In genomic region chr12:121239335-121239678, GRCh38 we compare ENCODE assay signal across 9 cellular contexts. TPM values are rescaled to one million over a fixed set of nuclear protein-coding genes. Genes with fewer than 3 reads are reported as not detected.
DNase-seq lines count a peak whose midpoint lies in the region; ATAC-seq and TF ChIP-seq lines count a peak whose summit lies in the region.
"Had no signal": no experiment of that assay in that cellular context is flagged by ENCODE, and none has a peak within 500 bp of the region (broad histone marks: within the 10 kb centered on the region; RNA-seq: fewer than 3 reads in every experiment).

No MANE protein-coding gene starts in this region.

- H3K4me3 ChIP-seq in upper lobe of left lung: no peak overlapping the region

- ATAC-seq in activated naive CD4-positive, alpha-beta T cell treated with anti-CD3 and anti-CD28 coated beads, Interleukin-2, amount 50 U/mL, for 72 hours: no peak
- no peak for ATAC-seq in T-cell (replicated peaks in 1 of 4)
- ATAC-seq in upper lobe of left lung (ENCODE audit: low FRiP score in 2 of 2): peak in 1 of 2 donors; percentile 59
- ATAC-seq: right cardiac atrium had no signal

- DNase-seq in activated naive CD4-positive, alpha-beta T cell treated with anti-CD3 and anti-CD28 coated beads for 36 hours: no peak
- no peak for DNase-seq in activated naive CD4-positive, alpha-beta T cell treated with anti-CD3 and anti-CD28 coated beads, Interleukin-2, amount 50 U/mL, for 72 hours (ENCODE audit: low spot score in 2 of 2)
- DNase-seq in T-cell (peak in 1 of 34 experiments; percentile 16), medulla oblongata (ENCODE audit: extremely low spot score) (peak; percentile 38), upper lobe of left lung (peak in 1 of 2 donors; percentile 51), SHP77 treated with DMSO at 0.1 percent for 48 hours (lab: John Stamatoyannopoulos, UW) (no peak), HuH-7.5 (ENCODE audit: low spot score) (no peak), iPS-NIHi11 (ENCODE audit: low spot score) (no peak)
- DNase-seq: right cardiac atrium had no signal

- TF ChIP-seq EP300 in upper lobe of left lung (IDR thresholded peaks at IDR 0.05): no peak

- 10 to 11% methylated on average over 1 of the region's 1 CpG for WGBS in upper lobe of left lung, 2 donors

- peaks cover 12 to 26% (median 21%) of the 10 kb centered on the region in 4 donors for H3K4me1 ChIP-seq in upper lobe of left lung

- peaks cover 0 to 60% (median 24%) of the 10 kb centered on the region in 4 donors for H3K36me3 ChIP-seq in upper lobe of left lung

- H3K27ac ChIP-seq in upper lobe of left lung: peak overlapping the region in 3 of 4 donors; percentile 40 to 60 (median 43)

- intact Hi-C loops in activated naive CD4-positive, alpha-beta T cell treated with anti-CD3 and anti-CD28 coated beads for 36 hours (cut with micrococcal nuclease): no loop called here

- H3K36me3 Mint-ChIP-seq in activated naive CD4-positive, alpha-beta T cell treated with anti-CD3 and anti-CD28 coated beads for 36 hours (ENCODE audit: low read depth): peaks cover 24% of the 10 kb centered on the region
- H3K36me3 Mint-ChIP-seq in activated naive CD4-positive, alpha-beta T cell treated with anti-CD3 and anti-CD28 coated beads, Interleukin-2, amount 50 U/mL, for 72 hours: peaks cover 19 to 20% of the 10 kb centered on the region in 2 donors
- peaks cover 18% of the 10 kb centered on the region for H3K36me3 Mint-ChIP-seq in T-cell

- TF ChIP-seq POLR2A in upper lobe of left lung (IDR thresholded peaks at IDR 0.05): no peak

- no peaks in the 10 kb centered on the region for H3K27me3 Mint-ChIP-seq in activated naive CD4-positive, alpha-beta T cell treated with anti-CD3 and anti-CD28 coated beads for 36 hours (ENCODE audit: low read depth)
- H3K27me3 Mint-ChIP-seq in T-cell: no peaks in the 10 kb centered on the region

- H3K27ac Mint-ChIP-seq in activated naive CD4-positive, alpha-beta T cell treated with anti-CD3 and anti-CD28 coated beads for 36 hours: peak overlapping the region; percentile 41
- H3K27ac Mint-ChIP-seq in activated naive CD4-positive, alpha-beta T cell treated with anti-CD3 and anti-CD28 coated beads, Interleukin-2, amount 50 U/mL, for 72 hours: peak overlapping the region in 1 of 2 donors; percentile 39
- H3K27ac Mint-ChIP-seq in T-cell: peak overlapping the region; percentile 97 to 100

- POLR2A ChIA-PET in T-cell (lab: Charles Lee): interaction anchor here (0.6 to 0.8 kb wide), 4 partner anchors 9 to 1268 kb away, joined by 3 to 10 read pairs (median 4); partner anchors contain the start of genes CAMKK2 (in 1 of the 2) and RPLP0 (in 1 of the 2)

- H3K27me3 ChIP-seq in upper lobe of left lung: no peaks in the 10 kb centered on the region

- H3K9me3 Mint-ChIP-seq in activated naive CD4-positive, alpha-beta T cell treated with anti-CD3 and anti-CD28 coated beads for 36 hours: no peaks in the 10 kb centered on the region
- H3K9me3 Mint-ChIP-seq in activated naive CD4-positive, alpha-beta T cell treated with anti-CD3 and anti-CD28 coated beads, Interleukin-2, amount 50 U/mL, for 72 hours: no peaks in the 10 kb centered on the region
- H3K9me3 Mint-ChIP-seq in T-cell: no peaks in the 10 kb centered on the region

- CTCF ChIA-PET in activated naive CD4-positive, alpha-beta T cell treated with anti-CD3 and anti-CD28 coated beads for 36 hours (lab: Charles Lee): interaction anchor here (0.8 to 2.2 kb wide), 8 partner anchors 9 to 178 kb away, joined by 3 to 8 read pairs (median 5); no protein-coding TSS in a partner anchor
- CTCF ChIA-PET in T-cell (lab: Charles Lee): interaction anchor here (0.5 to 1.2 kb wide), 5 partner anchors 8 to 411 kb away, joined by 3 to 4 read pairs (median 3); no protein-coding TSS in a partner anchor

- no peak for TF ChIP-seq CTCF in upper lobe of left lung (IDR thresholded peaks at IDR 0.05)

- H3K4me1 Mint-ChIP-seq in activated naive CD4-positive, alpha-beta T cell treated with anti-CD3 and anti-CD28 coated beads for 36 hours (ENCODE audit: low read depth): peaks cover 34% of the 10 kb centered on the region
- peaks cover 37 to 49% (median 40%) of the 10 kb centered on the region in 3 donors for H3K4me1 Mint-ChIP-seq in T-cell

- H3K9me3 ChIP-seq in upper lobe of left lung: no peaks in the 10 kb centered on the region

- H3K4me3 Mint-ChIP-seq in activated naive CD4-positive, alpha-beta T cell treated with anti-CD3 and anti-CD28 coated beads for 36 hours: no peak overlapping the region
- peak overlapping the region in 2 of 3 donors; percentile 76 to 89 for H3K4me3 Mint-ChIP-seq in T-cell

RNA-seq across cellular contexts. Expression of gene P2RX4, which starts 29.4 kb away (rescaled TPM):
- total RNA-seq in activated naive CD4-positive, alpha-beta T cell treated with anti-CD3 and anti-CD28 coated beads for 36 hours: 10 to 100 TPM; 14.2 to 18.0 TPM
- total RNA-seq in activated naive CD4-positive, alpha-beta T cell treated with anti-CD3 and anti-CD28 coated beads, Interleukin-2, amount 50 U/mL, for 72 hours: 10 to 100 TPM; 15.5 to 17.9 TPM
- total RNA-seq in T-cell: 10 to 100 TPM; 36.2 to 62.3 (median 36.9) TPM
- 10 to 100 TPM; 62.7 to 98.5 (median 79.5) TPM for total RNA-seq in upper lobe of left lung

RNA-seq across cellular contexts. Expression of gene CAMKK2, which starts 57.2 kb away (rescaled TPM):
- total RNA-seq in activated naive CD4-positive, alpha-beta T cell treated with anti-CD3 and anti-CD28 coated beads for 36 hours: 10 to 100 TPM; 14.8 to 18.8 TPM
- total RNA-seq in activated naive CD4-positive, alpha-beta T cell treated with anti-CD3 and anti-CD28 coated beads, Interleukin-2, amount 50 U/mL, for 72 hours: 10 to 100 TPM; 15.0 to 27.7 TPM
- total RNA-seq in T-cell (10 to 100 TPM; 13.6 to 25.5 (median 19.8) TPM), upper lobe of left lung (10 to 100 TPM; 27.7 to 63.9 (median 41.7) TPM)
